2 cellular contexts compared by ENCODE assay signal in the genomic region with DNA sequence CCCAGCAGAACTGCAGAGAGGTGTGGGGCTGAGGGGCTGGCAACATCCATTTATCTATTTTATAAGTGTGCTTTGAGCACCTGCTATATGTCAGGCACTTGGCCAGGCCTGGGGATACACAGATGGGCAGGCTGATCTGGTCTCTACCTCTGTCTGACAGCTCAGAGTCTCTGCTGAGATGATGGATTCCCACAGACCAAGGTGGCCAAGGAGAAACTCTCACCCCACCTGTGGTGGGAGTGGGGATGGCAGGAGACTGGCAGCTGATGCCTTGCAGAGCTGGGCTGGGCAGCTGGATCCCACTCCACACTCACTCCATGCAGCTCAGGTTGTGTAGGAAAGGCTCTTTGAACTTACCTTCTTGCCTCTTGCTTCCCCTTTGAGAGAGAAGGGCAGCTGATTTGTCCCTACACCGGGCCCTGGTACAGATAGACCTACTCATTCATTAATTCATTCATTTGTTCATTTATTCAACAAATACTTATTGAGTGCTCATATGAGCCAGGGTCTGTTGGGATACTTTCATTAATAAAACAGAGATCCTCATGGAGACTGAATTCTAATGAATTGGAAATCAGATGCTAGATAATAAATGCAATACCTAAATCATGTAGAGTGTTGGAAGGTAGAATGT.
A peak's percentile ranks its signal among the peaks of the same experiment; 100 is the strongest.
TF ChIP-seq lines count a peak whose summit lies in the region.

No MANE protein-coding gene starts in this region.

TF ChIP-seq in HCT116, 20 proteins besides CTCF, POLR2A, EP300 and RAD21 (continued from another document):
- TF ChIP-seq JUND (IDR thresholded peaks at IDR 0.05): no peak
- TF ChIP-seq, protein P1, sequence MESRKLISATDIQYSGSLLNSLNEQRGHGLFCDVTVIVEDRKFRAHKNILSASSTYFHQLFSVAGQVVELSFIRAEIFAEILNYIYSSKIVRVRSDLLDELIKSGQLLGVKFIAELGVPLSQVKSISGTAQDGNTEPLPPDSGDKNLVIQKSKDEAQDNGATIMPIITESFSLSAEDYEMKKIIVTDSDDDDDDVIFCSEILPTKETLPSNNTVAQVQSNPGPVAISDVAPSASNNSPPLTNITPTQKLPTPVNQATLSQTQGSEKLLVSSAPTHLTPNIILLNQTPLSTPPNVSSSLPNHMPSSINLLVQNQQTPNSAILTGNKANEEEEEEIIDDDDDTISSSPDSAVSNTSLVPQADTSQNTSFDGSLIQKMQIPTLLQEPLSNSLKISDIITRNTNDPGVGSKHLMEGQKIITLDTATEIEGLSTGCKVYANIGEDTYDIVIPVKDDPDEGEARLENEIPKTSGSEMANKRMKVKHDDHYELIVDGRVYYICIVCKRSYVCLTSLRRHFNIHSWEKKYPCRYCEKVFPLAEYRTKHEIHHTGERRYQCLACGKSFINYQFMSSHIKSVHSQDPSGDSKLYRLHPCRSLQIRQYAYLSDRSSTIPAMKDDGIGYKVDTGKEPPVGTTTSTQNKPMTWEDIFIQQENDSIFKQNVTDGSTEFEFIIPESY (IDR thresholded peaks at IDR 0.05; ENCODE audit: extremely low read depth, insufficient replicate concordance, low read length): no peak
- TF ChIP-seq CBX3 (IDR thresholded peaks at IDR 0.05; ENCODE audit: low read depth): no peak
- TF ChIP-seq, protein P2, sequence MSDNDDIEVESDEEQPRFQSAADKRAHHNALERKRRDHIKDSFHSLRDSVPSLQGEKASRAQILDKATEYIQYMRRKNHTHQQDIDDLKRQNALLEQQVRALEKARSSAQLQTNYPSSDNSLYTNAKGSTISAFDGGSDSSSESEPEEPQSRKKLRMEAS (IDR thresholded peaks at IDR 0.05): no peak
- no peak for TF ChIP-seq EZH2 (IDR thresholded peaks at IDR 0.05)
- TF ChIP-seq TCF7L2 (IDR thresholded peaks at IDR 0.05; ENCODE audit: borderline replicate concordance, extremely low read depth, insufficient read depth, insufficient read length): no peak
- no peak for TF ChIP-seq EZH2phosphoT487 (IDR thresholded peaks at IDR 0.05; ENCODE audit: borderline replicate concordance)

TF ChIP-seq in WTC11, 78 proteins besides CTCF, POLR2A, EP300 and RAD21:
- peak; percentile 95 for TF ChIP-seq ZNF121 (CRISPR knock-in tag; IDR thresholded peaks at IDR 0.05)
- TF ChIP-seq TEAD4 (CRISPR knock-in tag; IDR thresholded peaks at IDR 0.05): no peak
- TF ChIP-seq, protein P3, sequence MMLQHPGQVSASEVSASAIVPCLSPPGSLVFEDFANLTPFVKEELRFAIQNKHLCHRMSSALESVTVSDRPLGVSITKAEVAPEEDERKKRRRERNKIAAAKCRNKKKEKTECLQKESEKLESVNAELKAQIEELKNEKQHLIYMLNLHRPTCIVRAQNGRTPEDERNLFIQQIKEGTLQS (CRISPR knock-in tag; conservative IDR thresholded peaks at IDR 0.05): no peak
TF ChIP-seq in WTC11: peak in this region for 1.
